Comparison of ENCODE assay signal across 16 cellular contexts in the genomic region with DNA sequence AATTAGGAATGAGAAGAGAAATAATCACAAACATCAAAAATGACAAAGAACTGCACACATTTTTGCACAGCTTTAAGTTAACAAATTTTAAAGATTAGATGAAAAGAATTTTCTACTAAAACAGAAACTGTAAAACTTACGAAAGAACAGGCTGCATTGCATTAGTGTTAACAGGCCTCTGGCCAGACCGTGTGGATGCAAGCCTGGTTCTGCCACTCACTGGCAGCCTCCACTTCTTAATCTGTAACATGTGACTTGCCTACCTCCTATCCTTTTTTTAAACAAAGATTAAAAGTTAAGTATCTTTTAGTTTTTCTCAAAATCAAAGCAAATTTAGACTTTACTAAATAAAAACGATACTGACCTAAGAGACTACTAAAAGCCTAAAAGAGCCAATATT. TPM values are rescaled to one million over a fixed set of nuclear protein-coding genes. Genes with fewer than 3 reads are reported as not detected.
DNase-seq lines count a peak whose midpoint lies in the region; ATAC-seq and TF ChIP-seq lines count a peak whose summit lies in the region.
"Had no signal": no experiment of that assay in that cellular context is flagged by ENCODE, and none has a peak within 500 bp of the region (broad histone marks: within the 10 kb centered on the region; RNA-seq: fewer than 3 reads in every experiment).

No MANE protein-coding gene starts in this region.

- H3K4me1 ChIP-seq in heart right ventricle (peaks cover 6 to 86% (median 76%) of the 10 kb centered on the region in 9 donors), gastrocnemius medialis (peaks cover 67 to 70% of the 10 kb centered on the region in 2 donors), tibial nerve (peaks cover 0 to 75% (median 16%) of the 10 kb centered on the region in 4 donors)
- H3K4me1 ChIP-seq: SJCRH30 had no signal

- CTCF ChIA-PET in WTC11 (lab: Charles Lee) = interaction anchor here (0.9 kb wide), 1 partner anchor 9 kb away, joined by 3 read pairs; no protein-coding TSS in a partner anchor

- intact Hi-C loops in heart right ventricle (cut with DNase I) (no loop called here), gastrocnemius medialis (cut with DNase I; ENCODE audit: low total_unique reads) (no loop called here)

- H3K36me3 Mint-ChIP-seq in WTC11 = peaks cover 8% of the 10 kb centered on the region; the same call in 1 of the 2 replicates

- DNase-seq in SKM-1 treated with dmso at 0.1 percent for 144 hours (lab: John Stamatoyannopoulos, UW; ENCODE audit: unreplicated experiment) (peak; percentile 9), SKM-1 (lab: John Stamatoyannopoulos, UW; ENCODE audit: unreplicated experiment) (no peak), WTC11 (ENCODE audit: low spot score) (no peak), heart right ventricle (no peak), gastrocnemius medialis (peak in 1 of 2 donors; percentile 56), tibial nerve (ENCODE audit: low spot score in 2 of 2) (no peak)
- DNase-seq in activated naive CD4-positive, alpha-beta T cell treated with anti-CD3 and anti-CD28 coated beads, Interleukin-2, amount 50 U/mL, for 16 hours = no peak
- DNase-seq: activated CD4-positive, alpha-beta T cell treated with anti-CD3 and anti-CD28 coated beads, Interleukin-2, amount 50 U/mL, for 4 hours; activated naive CD8-positive, alpha-beta T cell treated with anti-CD3 and anti-CD28 coated beads for 36 hours; activated T-cell treated with anti-CD3 and anti-CD28 coated beads, Interleukin-2, amount 50 U/mL, for 24 hours; effector CD8-positive, alpha-beta T cell; NCI-H1417; SJCRH30; spleen; stimulated activated naive CD8-positive, alpha-beta T cell treated with anti-CD3 and anti-CD28 coated beads, Interleukin-15, Interleukin-2, amounts not matched to agents 100 U/mL and 50 U/mL, for 24 hours had no signal

- in situ Hi-C loops in gastrocnemius medialis (cut with MboI; ENCODE audit: low sequenced_read_pairs in 4 of 4) = no loop called here

- H3K9me3 Mint-ChIP-seq in WTC11 = no peaks in the 10 kb centered on the region
- H3K9me3 Mint-ChIP-seq: activated naive CD8-positive, alpha-beta T cell treated with anti-CD3 and anti-CD28 coated beads for 36 hours; activated T-cell treated with anti-CD3 and anti-CD28 coated beads, Interleukin-2, amount 50 U/mL, for 24 hours had no signal

- H3K9me3 ChIP-seq in heart right ventricle (no peaks in the 10 kb centered on the region), gastrocnemius medialis (no peaks in the 10 kb centered on the region), tibial nerve (no peaks in the 10 kb centered on the region)
- H3K9me3 ChIP-seq: SJCRH30, spleen had no signal

- POLR2A ChIA-PET in WTC11 (lab: Charles Lee) = no interaction called here

- peaks cover 0 to 27% (median 3%) of the 10 kb centered on the region in 9 donors for H3K36me3 ChIP-seq in heart right ventricle
- H3K36me3 ChIP-seq in gastrocnemius medialis = no peaks in the 10 kb centered on the region
- H3K36me3 ChIP-seq in tibial nerve = peaks cover 0 to 7% (median 0%) of the 10 kb centered on the region in 3 donors

- H3K4me3 Mint-ChIP-seq in WTC11 = no peak overlapping the region
- H3K4me3 Mint-ChIP-seq: activated naive CD8-positive, alpha-beta T cell treated with anti-CD3 and anti-CD28 coated beads for 36 hours; activated T-cell treated with anti-CD3 and anti-CD28 coated beads, Interleukin-2, amount 50 U/mL, for 24 hours had no signal

- H3K27ac ChIP-seq in heart right ventricle (peak overlapping the region in 1 of 10 donors; percentile 24), gastrocnemius medialis (peak overlapping the region in 2 of 4 donors; percentile 5), tibial nerve (no peak overlapping the region)
- H3K27ac ChIP-seq: SJCRH30 had no signal

- ATAC-seq in WTC11 = no peak
- peak in 7 of 8 donors; percentile 43 to 79 (median 74) for ATAC-seq in heart right ventricle
- peak; percentile 58 to 80 for ATAC-seq in gastrocnemius medialis
- ATAC-seq in activated CD4-positive, CD25-positive, alpha-beta regulatory T cell treated with anti-CD3 and anti-CD28 coated beads, Interleukin-2, amount 50 U/mL, for 24 hours = no peak
- ATAC-seq: stimulated activated naive CD8-positive, alpha-beta T cell treated with anti-CD3 and anti-CD28 coated beads, Interleukin-15, Interleukin-2, amounts not matched to agents 100 U/mL and 50 U/mL, for 24 hours had no signal

- H3K4me1 Mint-ChIP-seq in WTC11 = peaks cover 48% of the 10 kb centered on the region

- H3K27ac Mint-ChIP-seq in WTC11 = 0 out of 2 replicates have a peak overlapping the region, but pooled peaks have one; percentile 45
- H3K27ac Mint-ChIP-seq: activated naive CD8-positive, alpha-beta T cell treated with anti-CD3 and anti-CD28 coated beads for 36 hours; activated T-cell treated with anti-CD3 and anti-CD28 coated beads, Interleukin-2, amount 50 U/mL, for 24 hours had no signal

- no peak for TF ChIP-seq POLR2A in gastrocnemius medialis (IDR thresholded peaks at IDR 0.05)
- no peak for TF ChIP-seq POLR2A in tibial nerve (IDR thresholded peaks at IDR 0.05)

- WGBS in heart right ventricle, 2 donors = 48 to 53% methylated on average over 3 of the region's 3 CpGs
- 49 to 67% methylated on average over 3 of the region's 3 CpGs for WGBS in tibial nerve, 2 donors

- no peaks in the 10 kb centered on the region for H3K27me3 ChIP-seq in heart right ventricle
- no peaks in the 10 kb centered on the region for H3K27me3 ChIP-seq in gastrocnemius medialis
- H3K27me3 ChIP-seq in tibial nerve = no peaks in the 10 kb centered on the region
- H3K27me3 ChIP-seq: SJCRH30, spleen had no signal

- TF ChIP-seq CTCF in WTC11 (IDR thresholded peaks at IDR 0.05) (no peak), heart right ventricle (IDR thresholded peaks at IDR 0.05) (no peak), gastrocnemius medialis (IDR thresholded peaks at IDR 0.05 in 4 of 5, conservative IDR thresholded peaks at IDR 0.05 in 1 of 5) (no peak), tibial nerve (IDR thresholded peaks at IDR 0.05) (no peak)

- H3K27me3 Mint-ChIP-seq in WTC11 (ENCODE audit: low read depth) = no peaks in the 10 kb centered on the region
- H3K27me3 Mint-ChIP-seq: activated naive CD8-positive, alpha-beta T cell treated with anti-CD3 and anti-CD28 coated beads for 36 hours; activated T-cell treated with anti-CD3 and anti-CD28 coated beads, Interleukin-2, amount 50 U/mL, for 24 hours had no signal

- H3K4me3 ChIP-seq in heart right ventricle (no peak overlapping the region), gastrocnemius medialis (no peak overlapping the region), tibial nerve (no peak overlapping the region)
- H3K4me3 ChIP-seq: SJCRH30, spleen had no signal

- no peak for TF ChIP-seq EP300 in tibial nerve (IDR thresholded peaks at IDR 0.05)

TF ChIP-seq in WTC11, 78 proteins besides CTCF, POLR2A, EP300 and RAD21 (continues in another document):
- TF ChIP-seq GABPB1 (CRISPR knock-in tag; IDR thresholded peaks at IDR 0.05) (no peak), NR3C1 (CRISPR knock-in tag; conservative IDR thresholded peaks at IDR 0.05; ENCODE audit: low read depth) (no peak), SOX15 (CRISPR knock-in tag; IDR thresholded peaks at IDR 0.05) (no peak), NR2C2 (CRISPR knock-in tag; IDR thresholded peaks at IDR 0.05) (no peak)
- TF ChIP-seq, protein P1, sequence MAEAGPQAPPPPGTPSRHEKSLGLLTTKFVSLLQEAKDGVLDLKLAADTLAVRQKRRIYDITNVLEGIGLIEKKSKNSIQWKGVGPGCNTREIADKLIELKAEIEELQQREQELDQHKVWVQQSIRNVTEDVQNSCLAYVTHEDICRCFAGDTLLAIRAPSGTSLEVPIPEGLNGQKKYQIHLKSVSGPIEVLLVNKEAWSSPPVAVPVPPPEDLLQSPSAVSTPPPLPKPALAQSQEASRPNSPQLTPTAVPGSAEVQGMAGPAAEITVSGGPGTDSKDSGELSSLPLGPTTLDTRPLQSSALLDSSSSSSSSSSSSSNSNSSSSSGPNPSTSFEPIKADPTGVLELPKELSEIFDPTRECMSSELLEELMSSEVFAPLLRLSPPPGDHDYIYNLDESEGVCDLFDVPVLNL (CRISPR knock-in tag; IDR thresholded peaks at IDR 0.05; ENCODE audit: borderline replicate concordance, low read depth) = no peak
- TF ChIP-seq, protein P2, sequence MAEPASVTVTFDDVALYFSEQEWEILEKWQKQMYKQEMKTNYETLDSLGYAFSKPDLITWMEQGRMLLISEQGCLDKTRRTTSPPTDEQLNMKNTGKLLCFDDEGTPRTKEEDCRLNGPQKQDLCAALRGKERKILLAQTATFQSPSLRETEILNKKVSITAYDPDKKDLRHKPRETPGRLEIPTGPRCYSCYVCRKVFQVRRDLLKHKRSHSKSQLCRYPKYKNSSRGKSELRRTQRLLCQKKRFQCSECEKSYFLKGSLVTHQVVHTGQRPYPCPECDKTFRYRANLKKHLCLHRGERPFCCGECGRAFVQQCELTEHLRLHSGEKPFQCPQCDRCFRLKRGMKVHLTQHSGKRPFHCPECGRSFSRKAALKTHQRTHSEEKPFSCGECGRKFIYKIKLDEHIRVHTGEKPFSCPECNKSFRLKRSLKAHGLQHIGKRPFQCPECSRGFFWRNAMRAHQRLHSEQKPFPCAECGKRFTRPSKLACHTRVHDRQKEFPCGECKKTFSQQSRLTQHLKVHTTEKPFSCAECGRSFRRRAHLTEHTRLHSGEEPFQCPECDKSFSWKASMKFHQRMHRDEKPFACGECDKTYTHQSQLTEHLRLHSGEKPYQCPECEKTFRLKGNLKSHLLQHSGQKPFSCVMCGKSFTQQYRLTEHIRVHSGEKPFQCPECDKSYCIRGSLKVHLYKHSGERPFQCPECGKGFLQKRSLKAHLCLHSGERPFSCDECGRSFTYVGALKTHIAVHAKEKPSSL (CRISPR knock-in tag; conservative IDR thresholded peaks at IDR 0.05) = no peak

RNA-seq across cellular contexts. Expression of gene CREBBP, which starts 37.5 kb away (rescaled TPM):
- total RNA-seq in WTC11 (2021) (46.3 to 53.4 TPM (median 49.6 TPM) in 3 replicates), heart right ventricle (10 to 100 TPM; 29.5 to 51.5 (median 41.4) TPM), gastrocnemius medialis (10 to 100 TPM; 39.8 to 61.3 (median 53.5) TPM), tibial nerve (100 to 1,000 TPM in 1 of 4 donors, 10 to 100 TPM in 3; 67.1 to 106 (median 91.0) TPM)
- polyA plus RNA-seq in heart right ventricle = 10 to 100 TPM in 1 of 2 donors, 1 to 10 TPM in 1; 6.3 to 21.8 TPM

Comparison
In these comparisons a context has a peak if more than half of its experiments do, and no peak if none do; other contexts are left out.
1. ATAC-seq: peak in heart right ventricle (7 of 8) and gastrocnemius medialis (2 of 2); none in WTC11 (single experiment) and activated CD4-positive, CD25-positive, alpha-beta regulatory T cell treated with anti-CD3 and anti-CD28 coated beads, Interleukin-2, amount 50 U/mL, for 24 hours (0 of 2).